In genomic region chr2:121976912-121977311, GRCh38 we compare ENCODE assay signal across 20 cellular contexts.
"Had no signal": no experiment of that assay in that cellular context is flagged by ENCODE, and none has a peak within 500 bp of the region (broad histone marks: within the 10 kb centered on the region; RNA-seq: fewer than 3 reads in every experiment).

No MANE protein-coding gene starts in this region.

- H3K4me1 Mint-ChIP-seq: activated CD4-positive, alpha-beta memory T cell treated with anti-CD3 and anti-CD28 coated beads, Interleukin-2, amount 10 ng/mL, durations not matched to agents 7 days and 5 days; activated CD8-positive, alpha-beta memory T cell treated with anti-CD3 and anti-CD28 coated beads, Interleukin-2, amount 10 ng/mL, durations not matched to agents 7 days and 5 days had no signal

- DNase-seq: activated CD4-positive, alpha-beta memory T cell treated with anti-CD3 and anti-CD28 coated beads, Interleukin-2, amount 10 ng/mL, durations not matched to agents 7 days and 5 days; activated CD4-positive, alpha-beta T cell treated with anti-CD3 and anti-CD28 coated beads for 48 hours; activated CD4-positive, CD25-positive, alpha-beta regulatory T cell; activated CD8-positive, alpha-beta memory T cell treated with anti-CD3 and anti-CD28 coated beads, Interleukin-2, amount 10 ng/mL, durations not matched to agents 7 days and 5 days; amniotic stem cell; caudate nucleus; endodermal cell; foreskin keratinocyte; glutamatergic neuron; hypothalamus; kidney; mammary epithelial cell; sigmoid colon; stimulated activated CD4-positive, alpha-beta T cell treated with anti-CD3 and anti-CD28 coated beads, Interleukin-4, amount 100 ng/mL, for 24 hours; T1000; thyroid gland had no signal

- H3K9me3 ChIP-seq: sigmoid colon, thyroid gland had no signal

- H3K4me1 ChIP-seq: foreskin keratinocyte had no signal

- H3K27me3 Mint-ChIP-seq: activated naive CD8-positive, alpha-beta T cell had no signal

- H3K27me3 ChIP-seq: foreskin keratinocyte, sigmoid colon, thyroid gland had no signal

- H3K27ac ChIP-seq: epithelial cell of prostate, foreskin keratinocyte, sigmoid colon, thyroid gland had no signal

- H3K36me3 Mint-ChIP-seq: activated CD8-positive, alpha-beta memory T cell treated with anti-CD3 and anti-CD28 coated beads, Interleukin-2, amount 10 ng/mL, durations not matched to agents 7 days and 5 days; activated naive CD8-positive, alpha-beta T cell; stimulated activated effector memory CD8-positive, alpha-beta T cell treated with anti-CD3 and anti-CD28 coated beads, Interleukin-12 subunit alpha, Interleukin-12 subunit beta, amount 100 ng/mL, for 72 hours had no signal

- H3K27ac Mint-ChIP-seq: activated CD4-positive, alpha-beta memory T cell treated with anti-CD3 and anti-CD28 coated beads, Interleukin-2, amount 10 ng/mL, durations not matched to agents 7 days and 5 days; activated CD8-positive, alpha-beta memory T cell treated with anti-CD3 and anti-CD28 coated beads, Interleukin-2, amount 10 ng/mL, durations not matched to agents 7 days and 5 days; activated naive CD8-positive, alpha-beta T cell; endodermal cell; stimulated activated effector memory CD8-positive, alpha-beta T cell treated with anti-CD3 and anti-CD28 coated beads, Interleukin-12 subunit alpha, Interleukin-12 subunit beta, amount 100 ng/mL, for 72 hours had no signal

- H3K9me3 Mint-ChIP-seq: activated CD4-positive, alpha-beta memory T cell treated with anti-CD3 and anti-CD28 coated beads, Interleukin-2, amount 10 ng/mL, durations not matched to agents 7 days and 5 days; stimulated activated effector memory CD8-positive, alpha-beta T cell treated with anti-CD3 and anti-CD28 coated beads, Interleukin-12 subunit alpha, Interleukin-12 subunit beta, amount 100 ng/mL, for 72 hours had no signal

- H3K36me3 ChIP-seq: sigmoid colon, thyroid gland had no signal

- ATAC-seq: activated CD8-positive, alpha-beta memory T cell treated with anti-CD3 and anti-CD28 coated beads, Interleukin-2, amount 10 ng/mL, durations not matched to agents 7 days and 5 days; foreskin keratinocyte; left lobe of liver; stimulated activated effector memory CD8-positive, alpha-beta T cell treated with anti-CD3 and anti-CD28 coated beads, Interleukin-12 subunit alpha, Interleukin-12 subunit beta, amount 100 ng/mL, for 72 hours had no signal

- H3K4me3 Mint-ChIP-seq: activated CD4-positive, alpha-beta memory T cell treated with anti-CD3 and anti-CD28 coated beads, Interleukin-2, amount 10 ng/mL, durations not matched to agents 7 days and 5 days; activated CD8-positive, alpha-beta memory T cell treated with anti-CD3 and anti-CD28 coated beads, Interleukin-2, amount 10 ng/mL, durations not matched to agents 7 days and 5 days; activated naive CD8-positive, alpha-beta T cell; endodermal cell; stimulated activated effector memory CD8-positive, alpha-beta T cell treated with anti-CD3 and anti-CD28 coated beads, Interleukin-12 subunit alpha, Interleukin-12 subunit beta, amount 100 ng/mL, for 72 hours had no signal

- H3K4me3 ChIP-seq: sigmoid colon, thyroid gland had no signal
